27 cellular contexts compared by ENCODE assay signal in the genomic region with DNA sequence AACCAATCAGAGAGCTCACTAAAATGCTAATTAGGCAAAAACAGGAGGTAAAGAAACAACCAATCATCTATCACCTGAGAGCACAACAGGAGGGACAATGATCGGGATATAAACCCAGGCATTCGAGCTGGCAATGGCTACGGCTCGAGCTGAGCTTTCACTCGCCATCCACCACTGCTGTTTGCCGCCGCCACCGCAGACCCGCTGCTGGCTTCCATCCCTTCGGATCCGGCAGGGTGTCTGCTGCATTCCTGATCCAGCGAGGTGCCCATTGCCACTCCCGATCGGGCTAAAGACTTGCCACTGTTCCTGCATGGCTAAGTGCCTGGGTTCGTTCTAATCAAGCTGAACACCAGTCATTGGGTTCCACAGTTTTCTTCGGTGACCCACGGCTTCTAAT.
"Had no signal": no experiment of that assay in that cellular context is flagged by ENCODE, and none has a peak within 500 bp of the region (broad histone marks: within the 10 kb centered on the region; RNA-seq: fewer than 3 reads in every experiment).

No MANE protein-coding gene starts in this region.

- DNase-seq: stimulated activated CD4-positive, alpha-beta T cell treated with anti-CD3 and anti-CD28 coated beads, Interleukin-2, amount 100 ng/mL, for 48 hours; stimulated activated CD4-positive, alpha-beta T cell treated with anti-CD3 and anti-CD28 coated beads, Interleukin-4, amount 100 ng/mL, for 1 hour; stimulated activated CD4-positive, alpha-beta T cell treated with anti-CD3 and anti-CD28 coated beads, Interleukin-4, amount 100 ng/mL, for 24 hours; stimulated activated CD4-positive, alpha-beta T cell treated with anti-CD3 and anti-CD28 coated beads, Interleukin-4, amount 100 ng/mL, for 4 hours; stimulated activated CD8-positive, alpha-beta memory T cell treated with anti-CD3 and anti-CD28 coated beads, Interleukin-4, amount 100 ng/mL, for 48 hours; stimulated activated naive B cell treated with anti-CD40 and anti-IgM and Interleukin-4, amounts not matched to agents 10 μg/mL and 1 μg/mL and 100 μg/mL, for 72 hours; stimulated activated naive CD4-positive, alpha-beta T cell; stimulated activated naive CD4-positive, alpha-beta T cell treated with Interleukin-2 at 50 U/mL for 16 hours; stimulated activated naive CD8-positive, alpha-beta T cell treated with anti-CD3 and anti-CD28 coated beads, Interleukin-15, amount 100 ng/mL, for 72 hours; stimulated activated naive CD8-positive, alpha-beta T cell treated with anti-CD3 and anti-CD28 coated beads, Interleukin-15, Interleukin-2, amounts not matched to agents 100 U/mL and 50 U/mL, for 24 hours; stomach; substantia nigra; testis; thyroid gland; tibial artery; transverse colon; trophoblast cell; upper lobe of right lung; uterus had no signal

- H3K9me3 ChIP-seq: testis, thoracic aorta, thyroid gland, upper lobe of right lung, uterus, vagina had no signal

- H3K4me1 ChIP-seq: stomach, suprapubic skin, testis, thyroid gland, tibial artery, tibial nerve, transverse colon, upper lobe of left lung, upper lobe of right lung, uterus, vagina had no signal

- H3K36me3 ChIP-seq: stomach, suprapubic skin, thoracic aorta, thyroid gland, tibial artery, tibial nerve, transverse colon, upper lobe of left lung, upper lobe of right lung, uterus, vagina had no signal

- FAIRE-seq: urothelium cell line had no signal

- H3K27me3 ChIP-seq: stomach, suprapubic skin, testis, thyroid gland, tibial artery, tibial nerve, transverse colon, upper lobe of left lung, upper lobe of right lung, uterus, vagina had no signal

- ATAC-seq: stimulated activated effector memory CD8-positive, alpha-beta T cell treated with anti-CD3 and anti-CD28 coated beads, Interleukin-12 subunit alpha, Interleukin-12 subunit beta, amount 100 ng/mL, for 72 hours; stimulated activated memory B cell treated with anti-CD40 and anti-IgM and Interleukin-4, amounts not matched to agents 10 μg/mL and 1 μg/mL and 100 μg/mL, for 72 hours; stimulated activated naive B cell treated with anti-CD40 and anti-IgM and Interleukin-4, amounts not matched to agents 10 μg/mL and 1 μg/mL and 100 μg/mL, for 72 hours; stimulated activated naive CD8-positive, alpha-beta T cell treated with anti-CD3 and anti-CD28 coated beads, Interleukin-15, amount 100 ng/mL, for 72 hours; stimulated activated naive CD8-positive, alpha-beta T cell treated with anti-CD3 and anti-CD28 coated beads, Interleukin-15, Interleukin-2, amounts not matched to agents 100 U/mL and 50 U/mL, for 24 hours; upper lobe of right lung had no signal

- H3K27ac ChIP-seq: stomach, suprapubic skin, testis, thoracic aorta, thyroid gland, tibial artery, tibial nerve, transverse colon, upper lobe of left lung, upper lobe of right lung, uterus, vagina had no signal

- H3K4me3 ChIP-seq: stomach, suprapubic skin, testis, thoracic aorta, thyroid gland, tibial artery, tibial nerve, transverse colon, upper lobe of left lung, upper lobe of right lung, uterus, vagina had no signal
